ENCODE assay signal across 28 cellular contexts in the genomic region with DNA sequence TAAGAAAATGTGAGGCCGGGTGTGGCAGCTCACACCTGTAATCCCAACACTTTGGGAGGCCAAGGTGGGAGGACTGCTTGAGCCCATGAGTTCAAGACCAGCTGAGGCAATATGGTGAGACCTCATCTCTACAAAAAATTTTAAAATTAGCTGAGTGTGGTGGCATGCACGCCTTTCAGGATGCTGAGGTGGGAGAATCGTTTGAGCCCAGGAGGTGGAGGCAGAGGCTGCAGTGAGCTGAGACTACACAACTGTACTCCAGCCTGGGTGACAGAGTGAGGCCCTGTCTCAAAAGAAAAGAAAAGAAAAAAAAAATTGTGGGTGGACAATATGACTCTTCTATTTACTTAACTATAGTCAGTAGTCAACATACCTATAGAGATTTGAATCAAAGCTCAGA. TPM values are rescaled to one million over a fixed set of nuclear protein-coding genes. Genes with fewer than 3 reads are reported as not detected.
A peak's percentile ranks its signal among the peaks of the same experiment; 100 is the strongest.
DNase-seq lines count a peak whose midpoint lies in the region.
"Had no signal": no experiment of that assay in that cellular context is flagged by ENCODE, and none has a peak within 500 bp of the region (broad histone marks: within the 10 kb centered on the region; RNA-seq: fewer than 3 reads in every experiment).

No MANE protein-coding gene starts in this region.

- H3K18ac ChIP-seq in trophoblast cell (ENCODE audit: low read length): no peak overlapping the region
- H3K18ac ChIP-seq in mesendoderm (ENCODE audit: low read length): no peak overlapping the region

- H3K27ac Mint-ChIP-seq in activated T-cell treated with anti-CD3 and anti-CD28 coated beads, Interleukin-2, amount 50 U/mL, for 24 hours: peak overlapping the region; percentile 57
- H3K27ac Mint-ChIP-seq in activated naive CD8-positive, alpha-beta T cell: peak overlapping the region; percentile 22

- no peak overlapping the region for H3K56ac ChIP-seq in mesendoderm (ENCODE audit: low read length)

- no peak overlapping the region for H4K5ac ChIP-seq in mesendoderm (ENCODE audit: low read length)

- H4K12ac ChIP-seq in trophoblast cell (ENCODE audit: low read depth, low read length): no peak overlapping the region

- H3K79me2 ChIP-seq in trophoblast cell (ENCODE audit: control insufficient read depth, insufficient read depth, low read length, poor library complexity) (peaks cover 8% of the 10 kb centered on the region), mesendoderm (ENCODE audit: control insufficient read depth, insufficient read depth, low read length) (peaks cover 44% of the 10 kb centered on the region)

- H2BK120ac ChIP-seq in trophoblast cell (ENCODE audit: insufficient read depth, low read length, poor library complexity) (no peak overlapping the region), mesendoderm (ENCODE audit: low read depth, low read length) (no peak overlapping the region)

- H2BK5ac ChIP-seq in trophoblast cell (ENCODE audit: low read depth, low read length, poor library complexity): no peak overlapping the region
- no peak overlapping the region for H2BK5ac ChIP-seq in mesendoderm (ENCODE audit: low read length)

- H3K9ac ChIP-seq in trophoblast cell (ENCODE audit: low read length): no peak overlapping the region
- no peak overlapping the region for H3K9ac ChIP-seq in mesendoderm (ENCODE audit: low read length)
- H3K9ac ChIP-seq: KMS-11, SK-N-SH had no signal

- no peak overlapping the region for H3K14ac ChIP-seq in trophoblast cell (ENCODE audit: low read length)

- no peak for DNase-seq in activated T-cell treated with anti-CD3 and anti-CD28 coated beads, Interleukin-2, amount 50 U/mL, for 24 hours
- DNase-seq in activated T-cell treated with anti-CD3 and anti-CD28 coated beads for 4 hours (no peak), trophoblast cell (no peak), GM19240 (ENCODE audit: insufficient read length, low spot score) (no peak), mesendoderm (no peak), NCI-H82 treated with DMSO at 0.1 percent for 48 hours (lab: John Stamatoyannopoulos, UW; ENCODE audit: unreplicated experiment) (no peak)
- DNase-seq in Jurkat, Clone E6-1 (ENCODE audit: low read depth, low spot score): peak; percentile 56
- DNase-seq: central memory CD4-positive, alpha-beta T cell; dermis blood vessel endothelial cell; DMS153; left ventricle myocardium inferior; mesenchymal stem cell; NCI-H1436; NCI-H2107; NCI-H345; NCI-H69; right lobe of liver; SK-N-SH; spleen; stimulated activated CD4-positive, alpha-beta T cell treated with anti-CD3 and anti-CD28 coated beads, Interleukin-2, amount 100 ng/mL, for 24 hours; testis had no signal

- no peaks in the 10 kb centered on the region for H3K9me3 ChIP-seq in trophoblast cell (ENCODE audit: insufficient read depth, low read depth, low read length)
- H3K9me3 ChIP-seq: A549, HAP-1, left ventricle myocardium inferior, prostate gland, right lobe of liver, SK-N-SH, spleen, testis had no signal

- H4K91ac ChIP-seq in trophoblast cell (ENCODE audit: low read depth, low read length): no peak overlapping the region

- H2AFZ ChIP-seq in trophoblast cell (ENCODE audit: insufficient read depth, low read length, poor library complexity): no peak overlapping the region

- no peak overlapping the region for H2BK15ac ChIP-seq in mesendoderm (replicated peaks; ENCODE audit: low read depth)

- H3K4me3 Mint-ChIP-seq in activated T-cell treated with anti-CD3 and anti-CD28 coated beads, Interleukin-2, amount 50 U/mL, for 24 hours: peak overlapping the region; percentile 47
- H3K4me3 Mint-ChIP-seq in activated naive CD8-positive, alpha-beta T cell: peak overlapping the region; percentile 57
- H3K4me3 Mint-ChIP-seq: stimulated activated naive CD8-positive, alpha-beta T cell treated with anti-CD3 and anti-CD28 coated beads, Interleukin-15, Interleukin-2, amounts not matched to agents 100 ng/mL and 50 ng/mL, for 24 hours had no signal

- no CpG with 5 or more reads among the region's 3 CpGs for WGBS in trophoblast cell (ENCODE audit: extremely low coverage, insufficient coverage, insufficient read length)
- whole genome bisulfite sequencing in mesendoderm (ENCODE audit: extremely low coverage, insufficient coverage, low lambda C conversion rate): no CpG with 5 or more reads among the region's 3 CpGs

- no peak overlapping the region for H3K4me2 ChIP-seq in trophoblast cell (ENCODE audit: low read length)
- H3K4me2 ChIP-seq in mesendoderm (ENCODE audit: low read length): no peak overlapping the region
- H3K4me2 ChIP-seq: A549, KMS-11, SK-N-SH had no signal

- no peak overlapping the region for H3K23ac ChIP-seq in trophoblast cell (ENCODE audit: low read length)
- no peak overlapping the region for H3K23ac ChIP-seq in mesendoderm (ENCODE audit: low read length)

- no peaks in the 10 kb centered on the region for H3K4me1 ChIP-seq in trophoblast cell (ENCODE audit: control insufficient read depth in 1 of 2, insufficient read depth in 2 of 2, low read length in 2 of 2)
- H3K4me1 ChIP-seq in mesendoderm (ENCODE audit: control insufficient read depth, low read depth, low read length): no peaks in the 10 kb centered on the region

- no peaks in the 10 kb centered on the region for H3K9me3 Mint-ChIP-seq in activated T-cell treated with anti-CD3 and anti-CD28 coated beads, Interleukin-2, amount 50 U/mL, for 24 hours
- H3K9me3 Mint-ChIP-seq in activated naive CD8-positive, alpha-beta T cell (ENCODE audit: low read depth): no peaks in the 10 kb centered on the region
- H3K9me3 Mint-ChIP-seq: stimulated activated naive CD8-positive, alpha-beta T cell treated with anti-CD3 and anti-CD28 coated beads, Interleukin-15, Interleukin-2, amounts not matched to agents 100 ng/mL and 50 ng/mL, for 24 hours had no signal

- peak overlapping the region; percentile 55 for H3K4ac ChIP-seq in trophoblast cell (ENCODE audit: low read depth, low read length)
- H3K4ac ChIP-seq in mesendoderm (ENCODE audit: low read depth, low read length): no peak overlapping the region

- no peak overlapping the region for H3K4me3 ChIP-seq in Jurkat, Clone E6-1 (ENCODE audit: low read length)
- H3K4me3 ChIP-seq in trophoblast cell (ENCODE audit: low read depth, low read length) (no peak overlapping the region), mesendoderm (ENCODE audit: low read length) (no peak overlapping the region)
- H3K4me3 ChIP-seq: A549, HAP-1, left ventricle myocardium inferior, prostate gland, right lobe of liver, spleen, testis had no signal

- H4K8ac ChIP-seq in trophoblast cell (ENCODE audit: low read depth, low read length) (no peak overlapping the region), mesendoderm (ENCODE audit: low read depth, low read length) (no peak overlapping the region)

- H3K27me3 Mint-ChIP-seq in activated T-cell treated with anti-CD3 and anti-CD28 coated beads, Interleukin-2, amount 50 U/mL, for 24 hours: no peaks in the 10 kb centered on the region
- H3K27me3 Mint-ChIP-seq in activated naive CD8-positive, alpha-beta T cell: no peaks in the 10 kb centered on the region
- H3K27me3 Mint-ChIP-seq: stimulated activated naive CD8-positive, alpha-beta T cell treated with anti-CD3 and anti-CD28 coated beads, Interleukin-15, Interleukin-2, amounts not matched to agents 100 ng/mL and 50 ng/mL, for 24 hours had no signal

- peaks cover 7% of the 10 kb centered on the region for H3K79me1 ChIP-seq in trophoblast cell (ENCODE audit: low read length)
- peaks cover 1% of the 10 kb centered on the region for H3K79me1 ChIP-seq in mesendoderm (ENCODE audit: low read length)

- no peak overlapping the region for H2BK12ac ChIP-seq in trophoblast cell (ENCODE audit: low read length)

- peaks cover 87% of the 10 kb centered on the region for H3K36me3 Mint-ChIP-seq in activated T-cell treated with anti-CD3 and anti-CD28 coated beads, Interleukin-2, amount 50 U/mL, for 24 hours (ENCODE audit: low read depth)
- H3K36me3 Mint-ChIP-seq in activated naive CD8-positive, alpha-beta T cell: peaks cover 17% of the 10 kb centered on the region

- no peak overlapping the region for H3K27ac ChIP-seq in trophoblast cell (ENCODE audit: low read depth, low read length)
- H3K27ac ChIP-seq in mesendoderm (ENCODE audit: low read depth, low read length): no peak overlapping the region
- H3K27ac ChIP-seq: A549, HL-60, KMS-11, left ventricle myocardium inferior, prostate gland, right lobe of liver, spleen, testis had no signal

- H3K36me3 ChIP-seq in trophoblast cell (ENCODE audit: control insufficient read depth in 1 of 2, insufficient read depth in 2 of 2, low read length in 2 of 2) (peaks cover 14 to 18% of the 10 kb centered on the region in 2 experiments), mesendoderm (ENCODE audit: control insufficient read depth, insufficient read depth, low read length) (peaks cover 2% of the 10 kb centered on the region)
- H3K36me3 ChIP-seq: prostate gland had no signal

- H3K4me1 Mint-ChIP-seq in activated T-cell treated with anti-CD3 and anti-CD28 coated beads, Interleukin-2, amount 50 U/mL, for 24 hours (ENCODE audit: low read depth): peaks cover 60% of the 10 kb centered on the region
- H3K4me1 Mint-ChIP-seq in activated naive CD8-positive, alpha-beta T cell (ENCODE audit: low read depth): peaks cover 67% of the 10 kb centered on the region

- H2AK5ac ChIP-seq in trophoblast cell (ENCODE audit: low read length): no peak overlapping the region
- no peak overlapping the region for H2AK5ac ChIP-seq in mesendoderm (ENCODE audit: low read length)

- H3K27me3 ChIP-seq in trophoblast cell (ENCODE audit: insufficient read depth, low read length) (no peaks in the 10 kb centered on the region), mesendoderm (ENCODE audit: insufficient read depth, low read length, poor library complexity) (no peaks in the 10 kb centered on the region)
- H3K27me3 ChIP-seq: right lobe of liver, spleen, testis had no signal

RNA-seq across cellular contexts. Expression of a gene that starts 4.8 kb away (rescaled TPM):
- 67.4 TPM for polyA plus RNA-seq in Jurkat, Clone E6-1 (2012; ENCODE audit: insufficient read depth, insufficient read length)
- polyA plus RNA-seq in trophoblast cell (2013): 22.7 and 24.0 TPM in 2 replicates
- polyA plus RNA-seq in mesendoderm (2013, experiment 1 of 2): 36.8 TPM
- 38.3 TPM for polyA plus RNA-seq in mesendoderm (2013, experiment 2 of 2)
